ENCODE assay signal across 19 cellular contexts in genomic region chr3:189720746-189721426, GRCh38.
DNase-seq lines count a peak whose midpoint lies in the region; ATAC-seq and TF ChIP-seq lines count a peak whose summit lies in the region.
"Had no signal": no experiment of that assay in that cellular context is flagged by ENCODE, and none has a peak within 500 bp of the region (broad histone marks: within the 10 kb centered on the region; RNA-seq: fewer than 3 reads in every experiment).

No MANE protein-coding gene starts in this region.

- H3K36me3 Mint-ChIP-seq in natural killer cell = no peaks in the 10 kb centered on the region

- H3K27ac ChIP-seq in hepatocyte = no peak overlapping the region
- H3K27ac ChIP-seq in smooth muscle cell (ENCODE audit: low read depth) = no peak overlapping the region
- H3K27ac ChIP-seq: body of pancreas, left ventricle myocardium inferior, uterus had no signal

- TF ChIP-seq CTCF in hepatocyte (IDR thresholded peaks at IDR 0.05; ENCODE audit: poor library complexity) (no peak), smooth muscle cell (IDR thresholded peaks at IDR 0.05; ENCODE audit: borderline replicate concordance, insufficient read depth, poor library complexity, severe bottlenecking) (no peak), natural killer cell (IDR thresholded peaks at IDR 0.05) (no peak)

- no peaks in the 10 kb centered on the region for H3K9me2 ChIP-seq in hepatocyte (replicated peaks; ENCODE audit: insufficient read depth)

- H3K27me3 ChIP-seq in hepatocyte (no peaks in the 10 kb centered on the region), smooth muscle cell (ENCODE audit: low read depth) (no peaks in the 10 kb centered on the region)
- H3K27me3 ChIP-seq: body of pancreas, uterus had no signal

- H3K4me2 ChIP-seq in hepatocyte (no peak overlapping the region), smooth muscle cell (no peak overlapping the region)

- DNase-seq in NCI-H1417 (lab: John Stamatoyannopoulos, UW) (peak in 2 of 3 experiments; percentile 14 to 39), NCI-H1417 treated with DMSO at 0.1 percent for 48 hours (lab: John Stamatoyannopoulos, UW) (no peak), NOMO-1 (lab: John Stamatoyannopoulos, UW; ENCODE audit: unreplicated experiment in 2 of 2) (peak; percentile 35 to 87), hepatocyte (ENCODE audit: low spot score) (peak; percentile 13), smooth muscle cell (lab: John Stamatoyannopoulos, UW; ENCODE audit: unreplicated experiment) (no peak), natural killer cell (no peak)
- DNase-seq: activated CD4-positive, alpha-beta T cell treated with anti-CD3 and anti-CD28 coated beads for 4 hours; activated naive CD8-positive, alpha-beta T cell treated with anti-CD3 and anti-CD28 coated beads, Interleukin-2, amount 50 U/mL, for 24 hours; body of pancreas; Calu3; effector memory CD8-positive, alpha-beta T cell; GOT3; head of caudate nucleus; IMR-90; left ventricle myocardium inferior; uterus had no signal

- H3K79me2 ChIP-seq in hepatocyte (no peaks in the 10 kb centered on the region), smooth muscle cell (ENCODE audit: low read depth) (no peaks in the 10 kb centered on the region)

- H3K27ac Mint-ChIP-seq in natural killer cell = no peak overlapping the region
- H3K27ac Mint-ChIP-seq: activated naive CD8-positive, alpha-beta T cell treated with anti-CD3 and anti-CD28 coated beads, Interleukin-2, amount 50 U/mL, for 24 hours; activated T-helper 2 cell treated with anti-CD3 and anti-CD28 coated beads, Interferon-gamma antibody, Interleukin-2, Interleukin-4, amounts not matched to agents 10 μg/mL and 5 μg/mL and 100 μg/mL, durations not matched to agents 14 hours and 24 hours and 36 hours; effector memory CD8-positive, alpha-beta T cell had no signal

- WGBS in hepatocyte (ENCODE audit: low lambda C conversion rate, missing lambda C conversion rate) = 61% methylated on average over 5 of the region's 5 CpGs
- WGBS in smooth muscle cell (ENCODE audit: low lambda C conversion rate) = 73% methylated on average over 5 of the region's 5 CpGs

- H3K4me3 Mint-ChIP-seq in natural killer cell = no peak overlapping the region
- H3K4me3 Mint-ChIP-seq: activated naive CD8-positive, alpha-beta T cell treated with anti-CD3 and anti-CD28 coated beads, Interleukin-2, amount 50 U/mL, for 24 hours; effector memory CD8-positive, alpha-beta T cell had no signal

- H3K9ac ChIP-seq in smooth muscle cell (ENCODE audit: low read depth) = no peak overlapping the region

- H4K20me1 ChIP-seq in hepatocyte (ENCODE audit: insufficient read depth, poor library complexity, severe bottlenecking) (no peaks in the 10 kb centered on the region), smooth muscle cell (ENCODE audit: low read depth) (no peaks in the 10 kb centered on the region)

- H3K4me1 ChIP-seq in hepatocyte (ENCODE audit: insufficient read depth) = peaks cover 7% of the 10 kb centered on the region
- peaks cover 3% of the 10 kb centered on the region for H3K4me1 ChIP-seq in smooth muscle cell (ENCODE audit: low read depth)
- H3K4me1 ChIP-seq: body of pancreas, left ventricle myocardium inferior, uterus had no signal

- H3K4me3 ChIP-seq in hepatocyte (no peak overlapping the region), smooth muscle cell (no peak overlapping the region)
- H3K4me3 ChIP-seq: body of pancreas, left ventricle myocardium inferior, uterus had no signal

- H3K36me3 ChIP-seq in hepatocyte (replicated peaks; ENCODE audit: insufficient read depth, low read depth) = no peaks in the 10 kb centered on the region
- no peaks in the 10 kb centered on the region for H3K36me3 ChIP-seq in smooth muscle cell (ENCODE audit: low read depth)
- H3K36me3 ChIP-seq: left ventricle myocardium inferior, uterus had no signal

- no peak overlapping the region for H2AFZ ChIP-seq in hepatocyte
- peak overlapping the region; percentile 55 for H2AFZ ChIP-seq in smooth muscle cell (ENCODE audit: low read depth)

- intact Hi-C loops in natural killer cell (cut with micrococcal nuclease) = no loop called here

- H3K4me1 Mint-ChIP-seq in natural killer cell = no peaks in the 10 kb centered on the region
- H3K4me1 Mint-ChIP-seq: activated naive CD8-positive, alpha-beta T cell treated with anti-CD3 and anti-CD28 coated beads, Interleukin-2, amount 50 U/mL, for 24 hours had no signal

- H3K9me3 Mint-ChIP-seq in natural killer cell = peaks cover 2 to 3% of the 10 kb centered on the region in 2 donors
- H3K9me3 Mint-ChIP-seq: activated naive CD8-positive, alpha-beta T cell treated with anti-CD3 and anti-CD28 coated beads, Interleukin-2, amount 50 U/mL, for 24 hours; activated T-helper 2 cell treated with anti-CD3 and anti-CD28 coated beads, Interferon-gamma antibody, Interleukin-2, Interleukin-4, amounts not matched to agents 10 μg/mL and 5 μg/mL and 100 μg/mL, durations not matched to agents 14 hours and 24 hours and 36 hours; effector memory CD8-positive, alpha-beta T cell had no signal

- no peaks in the 10 kb centered on the region for H3K9me3 ChIP-seq in hepatocyte (ENCODE audit: low read depth)
- H3K9me3 ChIP-seq in smooth muscle cell (replicated peaks; ENCODE audit: low read depth) = no peaks in the 10 kb centered on the region
- H3K9me3 ChIP-seq: body of pancreas, left ventricle myocardium inferior, uterus had no signal

- H3F3A ChIP-seq in smooth muscle cell (ENCODE audit: low read depth) = no peaks in the 10 kb centered on the region

- ATAC-seq in natural killer cell (no peak), GM21576 (IDR thresholded peaks at IDR 0.05; ENCODE audit: unreplicated experiment) (no peak), HG02973 (IDR thresholded peaks at IDR 0.05; ENCODE audit: unreplicated experiment) (no peak)
- ATAC-seq: activated naive CD8-positive, alpha-beta T cell treated with anti-CD3 and anti-CD28 coated beads, Interleukin-2, amount 50 U/mL, for 24 hours; body of pancreas; effector memory CD8-positive, alpha-beta T cell had no signal

- no peaks in the 10 kb centered on the region for H3K27me3 Mint-ChIP-seq in natural killer cell (ENCODE audit: low read depth in 2 of 2)
- H3K27me3 Mint-ChIP-seq: activated naive CD8-positive, alpha-beta T cell treated with anti-CD3 and anti-CD28 coated beads, Interleukin-2, amount 50 U/mL, for 24 hours; effector memory CD8-positive, alpha-beta T cell had no signal

Comparison
In these comparisons a context has a peak if more than half of its experiments do, and no peak if none do; other contexts are left out.
1. DNase-seq: peak in NCI-H1417 (2 of 3), NOMO-1 (2 of 2) and hepatocyte (single experiment); none in NCI-H1417 treated with DMSO at 0.1 percent for 48 hours (single experiment), smooth muscle cell (single experiment) and natural killer cell (single experiment).